Comparison of ENCODE assay signal across 17 cellular contexts in the genomic region with DNA sequence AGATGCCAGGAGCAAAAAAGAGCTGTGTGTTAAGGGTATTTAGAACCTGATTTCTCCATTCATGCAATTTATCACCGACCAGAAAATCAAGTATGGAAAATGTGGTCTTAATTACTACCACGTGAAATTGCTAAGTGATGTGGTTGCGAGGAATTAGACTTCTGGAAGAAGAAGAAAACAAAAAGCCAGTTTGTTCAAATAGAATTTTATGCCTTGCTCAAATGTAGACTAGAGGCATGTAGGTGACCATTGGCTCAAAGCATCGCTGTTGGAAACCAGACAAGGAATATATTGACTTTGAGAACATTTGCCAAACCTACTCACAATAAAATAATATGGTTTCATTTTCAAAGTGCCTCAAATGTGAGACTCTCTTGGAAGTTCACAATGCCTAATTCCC. TPM values are rescaled to one million over a fixed set of nuclear protein-coding genes. Genes with fewer than 3 reads are reported as not detected.
DNase-seq lines count a peak whose midpoint lies in the region; FAIRE-seq and TF ChIP-seq lines count a peak whose summit lies in the region.
"Had no signal": no experiment of that assay in that cellular context is flagged by ENCODE, and none has a peak within 500 bp of the region (broad histone marks: within the 10 kb centered on the region; RNA-seq: fewer than 3 reads in every experiment).

No MANE protein-coding gene starts in this region.

- intact Hi-C loops in prostate gland (cut with DNase I), result no loop called here

- H3K4me1 ChIP-seq in adipocyte (ENCODE audit: control insufficient read depth, insufficient read depth, low read length) (no peaks in the 10 kb centered on the region), prostate gland (replicated peaks) (no peaks in the 10 kb centered on the region), HAP-1 (no peaks in the 10 kb centered on the region)

- 30% methylated on average over 4 of the region's 4 CpGs for WGBS in prostate gland

- in situ Hi-C loops in G401 (cut with HindIII; ENCODE audit: low sequenced_read_pairs) (no loop called here), HAP-1 (cut with MboI; ENCODE audit: low sequenced_read_pairs) (loop anchor here (10.0 kb wide), 1 partner anchor 219 kb away; no protein-coding TSS in a partner anchor)

- H3K9ac ChIP-seq in adipocyte (ENCODE audit: low read length), result no peak overlapping the region

- FAIRE-seq in RCC 7860 (lab: Jason Lieb, UNC), result no peak

- peak; percentile 20 for DNase-seq in G401 (ENCODE audit: low spot score)
- peak; percentile 47 for DNase-seq in adipocyte (ENCODE audit: low read depth)
- peak; percentile 22 for DNase-seq in fibroblast of the conjunctiva (ENCODE audit: low read depth)
- DNase-seq in prostate gland (ENCODE audit: low spot score), result peak; percentile 42
- DNase-seq in COR-L47 (lab: John Stamatoyannopoulos, UW), result no peak
- no peak for DNase-seq in RCC 7860 (ENCODE audit: low spot score)
- no peak for DNase-seq in mucosa of gallbladder (ENCODE audit: low spot score)
- DNase-seq in HAP-1 (ENCODE audit: low spot score in 2 of 2), result no peak
- DNase-seq: CD8-positive, alpha-beta memory T cell; DMS 273 treated with DMSO at 0.1 percent for 48 hours; IMR-90; Kasumi-1; NCI-H1417; NCI-H1930; NCI-H2171; NCI-H510A treated with DMSO at 0.1 percent for 48 hours; SHP77 had no signal

- H3K36me3 ChIP-seq in adipocyte (ENCODE audit: control insufficient read depth, insufficient read depth, low read length, severe bottlenecking) (no peaks in the 10 kb centered on the region), prostate gland (no peaks in the 10 kb centered on the region), HAP-1 (replicated peaks) (no peaks in the 10 kb centered on the region)

- peak overlapping the region; percentile 49 for H3K4me3 ChIP-seq in adipocyte (ENCODE audit: low read length)
- H3K4me3 ChIP-seq in prostate gland, result no peak overlapping the region
- H3K4me3 ChIP-seq in HAP-1, result no peak overlapping the region

- no peak for TF ChIP-seq POLR2A in prostate gland (IDR thresholded peaks at IDR 0.05)

- H3K27me3 ChIP-seq in adipocyte (replicated peaks; ENCODE audit: control insufficient read depth, insufficient read depth, low read length), result no peaks in the 10 kb centered on the region
- H3K27me3 ChIP-seq in prostate gland (replicated peaks; ENCODE audit: insufficient read depth), result no peaks in the 10 kb centered on the region
- H3K27me3 ChIP-seq in HAP-1 (ENCODE audit: low read depth), result no peaks in the 10 kb centered on the region

- H3K9me3 ChIP-seq in adipocyte (ENCODE audit: control insufficient read depth, low read length) (no peaks in the 10 kb centered on the region), prostate gland (no peaks in the 10 kb centered on the region), HAP-1 (no peaks in the 10 kb centered on the region)

- no peak for TF ChIP-seq CTCF in prostate gland (IDR thresholded peaks at IDR 0.05)

- H3K27ac ChIP-seq in prostate gland, result peak overlapping the region in 1 of 2 donors; percentile 9

RNA-seq across cellular contexts. Expression of gene LRCH1, which starts 57.3 kb away (rescaled TPM):
- 0.12 and 0.85 TPM in 2 replicates for total RNA-seq in G401 (2014; rRNA removed; shearing (Covaris generic))
- total RNA-seq in prostate gland, result 10 to 100 TPM; 14.8 to 17.2 TPM
- 35.6 TPM for total RNA-seq in mucosa of gallbladder

Comparison
In these comparisons a context has a peak if more than half of its experiments do, and no peak if none do; other contexts are left out.
1. DNase-seq: peak in G401 (single experiment), adipocyte (single experiment), fibroblast of the conjunctiva (single experiment) and prostate gland (single experiment); none in COR-L47 (single experiment), RCC 7860 (single experiment), mucosa of gallbladder (single experiment) and HAP-1 (0 of 2).